In the genomic region with DNA sequence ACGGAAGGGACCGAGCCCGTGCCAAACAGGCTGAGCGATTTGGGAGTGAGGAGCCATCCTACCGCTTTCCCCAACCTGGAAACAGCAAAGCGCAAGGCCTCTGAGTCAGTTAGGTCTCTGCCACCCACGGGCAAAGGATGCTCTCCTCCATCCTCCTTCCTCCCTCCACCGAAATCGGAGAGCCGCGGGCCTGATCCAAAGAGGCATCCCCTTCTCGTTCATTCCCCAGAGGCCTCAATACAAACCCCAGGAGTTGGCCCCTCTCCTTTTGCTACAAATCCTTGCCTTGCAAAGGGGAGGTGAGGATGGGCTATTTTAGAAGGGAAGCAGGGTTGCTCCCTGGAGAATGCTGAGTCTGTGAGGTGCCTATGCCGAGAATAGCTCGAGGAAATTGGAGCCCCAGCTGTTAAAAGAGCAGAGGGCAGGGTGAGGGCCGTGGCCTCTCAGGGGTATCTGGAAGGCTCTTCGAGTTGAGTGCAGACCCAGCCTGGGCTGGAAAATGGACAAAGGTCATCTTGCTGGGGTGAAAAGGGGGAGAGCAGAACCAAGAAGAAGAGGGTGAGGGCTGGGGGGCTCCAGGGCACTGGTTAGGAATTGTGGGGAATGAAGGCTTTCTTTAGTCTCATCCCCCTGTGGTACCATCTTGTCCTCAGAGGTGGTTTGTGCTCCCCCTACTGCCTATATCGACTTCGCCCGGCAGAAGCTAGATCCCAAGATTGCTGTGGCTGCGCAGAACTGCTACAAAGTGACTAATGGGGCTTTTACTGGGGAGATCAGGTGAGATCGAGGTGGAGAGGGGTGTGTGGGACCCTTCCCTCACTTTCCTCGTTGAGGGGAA, we compare ENCODE assay signal across 8 cellular contexts. TPM values are rescaled to one million over a fixed set of nuclear protein-coding genes. Genes with fewer than 3 reads are reported as not detected.
DNase-seq lines count a peak whose midpoint lies in the region; ATAC-seq and TF ChIP-seq lines count a peak whose summit lies in the region.

No MANE protein-coding gene starts in this region.

- H3K36me3 ChIP-seq in iPS-18a (ENCODE audit: control insufficient read depth, low read depth, low read length), result peaks cover 38% of the 10 kb centered on the region

- peak overlapping the region; percentile 90 for H3K4me3 Mint-ChIP-seq in activated naive CD8-positive, alpha-beta T cell treated with anti-CD3 and anti-CD28 coated beads for 36 hours
- H3K4me3 Mint-ChIP-seq in stimulated activated memory B cell treated with anti-CD40 and anti-IgM and Interleukin-4, amounts not matched to agents 10 μg/mL and 1 μg/mL and 100 μg/mL, for 72 hours, result peak overlapping the region; percentile 93

- peak overlapping the region; percentile 100 for H3K27ac ChIP-seq in C4-2B
- H3K27ac ChIP-seq in iPS-18a (ENCODE audit: low read length), result no peak overlapping the region

- no peaks in the 10 kb centered on the region for H3K27me3 Mint-ChIP-seq in activated naive CD8-positive, alpha-beta T cell treated with anti-CD3 and anti-CD28 coated beads for 36 hours
- no peaks in the 10 kb centered on the region for H3K27me3 Mint-ChIP-seq in stimulated activated memory B cell treated with anti-CD40 and anti-IgM and Interleukin-4, amounts not matched to agents 10 μg/mL and 1 μg/mL and 100 μg/mL, for 72 hours

- H3K4me3 ChIP-seq in iPS-18a (ENCODE audit: low read length), result peak overlapping the region; percentile 73

- no peaks in the 10 kb centered on the region for H3K9me3 ChIP-seq in iPS-18a (ENCODE audit: control insufficient read depth, low read depth, low read length)

- no peak for ATAC-seq in stimulated activated memory B cell treated with anti-CD40 and anti-IgM and Interleukin-4, amounts not matched to agents 10 μg/mL and 1 μg/mL and 100 μg/mL, for 72 hours
- ATAC-seq in HG03521 (IDR thresholded peaks at IDR 0.05; ENCODE audit: unreplicated experiment), result no peak

- H3K9ac ChIP-seq in iPS-18a (ENCODE audit: low read length), result peak overlapping the region; percentile 90

- no peaks in the 10 kb centered on the region for H3K27me3 ChIP-seq in iPS-18a (ENCODE audit: control insufficient read depth, insufficient read depth, low read length)

- peak overlapping the region; percentile 95 for H3K27ac Mint-ChIP-seq in activated naive CD8-positive, alpha-beta T cell treated with anti-CD3 and anti-CD28 coated beads for 36 hours
- peak overlapping the region; percentile 87 for H3K27ac Mint-ChIP-seq in stimulated activated memory B cell treated with anti-CD40 and anti-IgM and Interleukin-4, amounts not matched to agents 10 μg/mL and 1 μg/mL and 100 μg/mL, for 72 hours

- peak; percentile 30 for DNase-seq in HT-29 (ENCODE audit: low spot score)
- DNase-seq in activated naive CD8-positive, alpha-beta T cell treated with anti-CD3 and anti-CD28 coated beads for 36 hours, result no peak
- no peak for DNase-seq in NCI-H1105 treated with DMSO at 0.1 percent for 48 hours (lab: John Stamatoyannopoulos, UW)
- DNase-seq in kidney tubule cell (ENCODE audit: low spot score), result no peak

- H3K36me3 Mint-ChIP-seq in activated naive CD8-positive, alpha-beta T cell treated with anti-CD3 and anti-CD28 coated beads for 36 hours, result peaks cover 57% of the 10 kb centered on the region
- peaks cover 47% of the 10 kb centered on the region for H3K36me3 Mint-ChIP-seq in stimulated activated memory B cell treated with anti-CD40 and anti-IgM and Interleukin-4, amounts not matched to agents 10 μg/mL and 1 μg/mL and 100 μg/mL, for 72 hours

- peaks cover 18% of the 10 kb centered on the region for H3K4me1 ChIP-seq in iPS-18a (ENCODE audit: control insufficient read depth, low read depth, low read length)

- H3K4me1 Mint-ChIP-seq in activated naive CD8-positive, alpha-beta T cell treated with anti-CD3 and anti-CD28 coated beads for 36 hours, result peaks cover 60% of the 10 kb centered on the region
- peaks cover 63% of the 10 kb centered on the region for H3K4me1 Mint-ChIP-seq in stimulated activated memory B cell treated with anti-CD40 and anti-IgM and Interleukin-4, amounts not matched to agents 10 μg/mL and 1 μg/mL and 100 μg/mL, for 72 hours

- no peaks in the 10 kb centered on the region for H3K9me3 Mint-ChIP-seq in activated naive CD8-positive, alpha-beta T cell treated with anti-CD3 and anti-CD28 coated beads for 36 hours
- H3K9me3 Mint-ChIP-seq in stimulated activated memory B cell treated with anti-CD40 and anti-IgM and Interleukin-4, amounts not matched to agents 10 μg/mL and 1 μg/mL and 100 μg/mL, for 72 hours, result no peaks in the 10 kb centered on the region

- no peak for TF ChIP-seq CTCF in C4-2B (conservative IDR thresholded peaks at IDR 0.05)

RNA-seq across cellular contexts. Expression of gene TPI1, which starts 1.1 kb away (rescaled TPM):
- 1,358 and 1,438 TPM in 2 replicates for total RNA-seq in HT-29 (2014; rRNA removed; shearing (Covaris generic))
- 1,000 to 10,000 TPM; 1,593 to 1,653 TPM for total RNA-seq in activated naive CD8-positive, alpha-beta T cell treated with anti-CD3 and anti-CD28 coated beads for 36 hours

RNA-seq across cellular contexts. Expression of gene SPSB2, which starts 4.7 kb away (rescaled TPM):
- 20.2 and 21.0 TPM in 2 replicates for total RNA-seq in HT-29 (2014; rRNA removed; shearing (Covaris generic))
- total RNA-seq in activated naive CD8-positive, alpha-beta T cell treated with anti-CD3 and anti-CD28 coated beads for 36 hours, result 1 to 10 TPM; 2.7 to 3.0 TPM

RNA-seq across cellular contexts. Expression of gene USP5, which starts 16.5 kb away (rescaled TPM):
- total RNA-seq in HT-29 (2014; rRNA removed; shearing (Covaris generic)), result 122 and 136 TPM in 2 replicates
- 100 to 1,000 TPM; 125 to 127 TPM for total RNA-seq in activated naive CD8-positive, alpha-beta T cell treated with anti-CD3 and anti-CD28 coated beads for 36 hours

RNA-seq across cellular contexts. Expression of gene CDCA3, which starts 17.3 kb away (rescaled TPM):
- total RNA-seq in HT-29 (2014; rRNA removed; shearing (Covaris generic)), result 95.5 and 126 TPM in 2 replicates
- 10 to 100 TPM; 62.5 to 64.0 TPM for total RNA-seq in activated naive CD8-positive, alpha-beta T cell treated with anti-CD3 and anti-CD28 coated beads for 36 hours

RNA-seq across cellular contexts. Expression of gene GNB3, which starts 27.7 kb away (rescaled TPM):
- 0.97 TPM in 1 of 2 replicates, not detected in the other for total RNA-seq in HT-29 (2014; rRNA removed; shearing (Covaris generic))
- under 1 TPM in 1 of 2 experiments, not detected in 1; 0.10 TPM for total RNA-seq in activated naive CD8-positive, alpha-beta T cell treated with anti-CD3 and anti-CD28 coated beads for 36 hours
